In the genomic region with DNA sequence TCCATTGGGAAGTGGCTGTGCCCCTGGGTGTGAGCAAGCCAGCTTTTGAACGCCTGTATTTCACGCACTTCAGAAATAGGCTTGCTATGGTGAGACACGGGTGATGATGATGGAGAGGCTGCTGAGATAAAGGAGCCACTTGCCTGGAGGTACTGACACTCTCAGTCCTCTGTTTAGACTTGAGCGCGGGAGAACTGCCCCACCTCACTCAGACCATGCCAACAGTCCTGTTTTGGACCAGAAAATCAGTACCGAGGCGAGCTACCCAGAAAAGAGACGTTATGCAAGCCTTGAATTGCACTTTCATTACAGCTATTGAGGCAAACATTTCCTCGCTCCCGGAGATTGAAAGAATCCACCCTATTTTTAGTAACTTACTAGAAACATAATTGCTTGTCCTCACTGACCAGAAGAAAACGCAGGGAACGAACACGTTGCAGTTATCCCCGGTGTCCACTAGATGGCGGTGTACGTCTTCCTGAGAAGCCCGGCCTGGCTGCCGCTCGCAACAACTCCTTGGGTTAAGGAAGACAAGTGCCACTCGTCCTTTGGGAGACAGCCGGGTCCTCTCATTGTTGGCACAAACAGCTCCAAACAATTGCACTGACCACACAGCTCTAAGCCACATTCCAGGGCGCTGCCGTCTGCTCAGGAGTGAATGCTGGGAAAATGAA, we compare ENCODE assay signal across 8 cellular contexts.
DNase-seq lines count a peak whose midpoint lies in the region; ATAC-seq, FAIRE-seq and TF ChIP-seq lines count a peak whose summit lies in the region.

No MANE protein-coding gene starts in this region.

- DNase-seq in NCI-H2227 treated with DMSO at 0.1 percent for 48 hours (lab: John Stamatoyannopoulos, UW) (peak; percentile 84), colonic mucosa (peak; percentile 71), left colon (peak; percentile 41 to 72)
- peak; percentile 79 for DNase-seq in activated CD4-positive, alpha-beta T cell treated with anti-CD3 and anti-CD28 coated beads for 36 hours
- DNase-seq in stimulated activated CD4-positive, alpha-beta T cell treated with anti-CD3 and anti-CD28 coated beads, Interleukin-2, amount 100 ng/mL, for 24 hours: peak; percentile 67 to 71

- H3K4me3 Mint-ChIP-seq in activated CD4-positive, alpha-beta T cell treated with anti-CD3 and anti-CD28 coated beads for 36 hours: no peak overlapping the region

- H3K4me1 Mint-ChIP-seq in activated CD4-positive, alpha-beta T cell treated with anti-CD3 and anti-CD28 coated beads for 36 hours: peaks cover 6% of the 10 kb centered on the region

- no peak overlapping the region for H3K27ac Mint-ChIP-seq in activated CD4-positive, alpha-beta T cell treated with anti-CD3 and anti-CD28 coated beads for 36 hours

- peak; percentile 25 for FAIRE-seq in A204.1 (lab: Jason Lieb, UNC)

- no peak overlapping the region for H3K4me3 ChIP-seq in colonic mucosa

- ATAC-seq in GM18511 (IDR thresholded peaks at IDR 0.05; ENCODE audit: unreplicated experiment) (peak; percentile 93), HG03196 (IDR thresholded peaks at IDR 0.05; ENCODE audit: unreplicated experiment) (peak; percentile 87), left colon (peak; percentile 67)
- ATAC-seq in activated CD4-positive, alpha-beta T cell treated with anti-CD3 and anti-CD28 coated beads for 36 hours: peak; percentile 33

- H3K36me3 Mint-ChIP-seq in activated CD4-positive, alpha-beta T cell treated with anti-CD3 and anti-CD28 coated beads for 36 hours (ENCODE audit: low read depth): no peaks in the 10 kb centered on the region

- H3K27me3 ChIP-seq in colonic mucosa: no peaks in the 10 kb centered on the region

- H3K4me1 ChIP-seq in colonic mucosa: no peaks in the 10 kb centered on the region

- no peaks in the 10 kb centered on the region for H3K9me3 ChIP-seq in colonic mucosa

- TF ChIP-seq CTCF in colonic mucosa (IDR thresholded peaks at IDR 0.05): peak; percentile 93

- intact Hi-C loops in activated CD4-positive, alpha-beta T cell treated with anti-CD3 and anti-CD28 coated beads for 36 hours (cut with DNase I, micrococcal nuclease): loop anchor here in 1 of 2 experiments (2.0 to 10.0 kb wide), 3 partner anchors 163 to 1738 kb away; no protein-coding TSS in a partner anchor
- intact Hi-C loops in colonic mucosa (cut with DNase I) (no loop called here), left colon (cut with DNase I, micrococcal nuclease) (no loop called here)

- CTCF ChIA-PET in activated CD4-positive, alpha-beta T cell treated with anti-CD3 and anti-CD28 coated beads for 36 hours (lab: Charles Lee): interaction anchor here (0.7 to 2.6 kb wide), 10 partner anchors 9 to 393 kb away, joined by 3 to 10 read pairs (median 4); no protein-coding TSS in a partner anchor

- H3K9ac ChIP-seq in colonic mucosa (ENCODE audit: low read depth in 2 of 2, low read length in 2 of 2): no peak overlapping the region

- H3K9me3 Mint-ChIP-seq in activated CD4-positive, alpha-beta T cell treated with anti-CD3 and anti-CD28 coated beads for 36 hours (ENCODE audit: low read depth): no peaks in the 10 kb centered on the region

- peaks cover 29% of the 10 kb centered on the region for H3K27me3 Mint-ChIP-seq in activated CD4-positive, alpha-beta T cell treated with anti-CD3 and anti-CD28 coated beads for 36 hours

- POLR2A ChIA-PET in activated CD4-positive, alpha-beta T cell treated with anti-CD3 and anti-CD28 coated beads for 36 hours (lab: Charles Lee): no interaction called here

- H3K27ac ChIP-seq in colonic mucosa: no peak overlapping the region

- no peaks in the 10 kb centered on the region for H3K36me3 ChIP-seq in colonic mucosa

Comparison
In these comparisons a context has a peak if more than half of its experiments do, and no peak if none do; other contexts are left out.
1. ATAC-seq: peak in every context shown above with its lines; median percentile 93 in GM18511; 87 in HG03196; 67 in left colon; 33 in activated CD4-positive, alpha-beta T cell treated with anti-CD3 and anti-CD28 coated beads for 36 hours.